In the genomic region with DNA sequence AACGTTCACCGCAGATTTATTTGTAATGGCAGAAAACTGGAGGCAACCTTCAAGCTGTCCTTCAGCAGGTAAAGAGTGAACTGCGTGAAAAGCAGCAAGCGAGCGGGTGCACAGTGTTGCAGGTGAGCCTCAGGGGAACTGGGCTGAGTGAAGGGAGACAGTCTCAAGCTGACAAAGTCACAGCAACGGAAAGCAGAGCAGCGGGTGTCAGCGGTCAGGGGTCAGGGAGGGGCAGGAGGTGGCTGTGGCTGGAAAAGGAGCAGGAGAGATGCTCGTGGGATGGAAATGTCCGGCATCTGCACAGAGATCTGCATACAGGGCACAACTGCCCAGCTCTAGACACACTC, we compare ENCODE assay signal across 11 cellular contexts. TPM values are rescaled to one million over a fixed set of nuclear protein-coding genes. Genes with fewer than 3 reads are reported as not detected.
DNase-seq lines count a peak whose midpoint lies in the region; ATAC-seq and TF ChIP-seq lines count a peak whose summit lies in the region.
"Had no signal": no experiment of that assay in that cellular context is flagged by ENCODE, and none has a peak within 500 bp of the region (broad histone marks: within the 10 kb centered on the region; RNA-seq: fewer than 3 reads in every experiment).

No MANE protein-coding gene starts in this region.

- H3K4me1 ChIP-seq in sigmoid colon = no peaks in the 10 kb centered on the region
- H3K4me1 ChIP-seq in upper lobe of left lung = peaks cover 11 to 25% (median 16%) of the 10 kb centered on the region in 4 donors
- peaks cover 17 to 36% (median 19%) of the 10 kb centered on the region in 3 donors for H3K4me1 ChIP-seq in esophagus squamous epithelium

- no peak for TF ChIP-seq CTCF in sigmoid colon (IDR thresholded peaks at IDR 0.05)
- TF ChIP-seq CTCF in upper lobe of left lung (IDR thresholded peaks at IDR 0.05) = no peak
- no peak for TF ChIP-seq CTCF in esophagus squamous epithelium (IDR thresholded peaks at IDR 0.05)

- H3K9me3 ChIP-seq in sigmoid colon (no peaks in the 10 kb centered on the region), upper lobe of left lung (no peaks in the 10 kb centered on the region), esophagus squamous epithelium (no peaks in the 10 kb centered on the region)
- H3K9me3 ChIP-seq: MG63, pancreas had no signal

- TF ChIP-seq EP300 in sigmoid colon (IDR thresholded peaks at IDR 0.05) (no peak), upper lobe of left lung (IDR thresholded peaks at IDR 0.05) (no peak)

- no peak for TF ChIP-seq POLR2A in sigmoid colon (IDR thresholded peaks at IDR 0.05)
- TF ChIP-seq POLR2A in upper lobe of left lung (IDR thresholded peaks at IDR 0.05) = no peak
- TF ChIP-seq POLR2A in esophagus squamous epithelium (IDR thresholded peaks at IDR 0.05) = no peak

- 35 to 38% methylated on average over 10 of the region's 10 CpGs for WGBS in sigmoid colon, 2 donors
- 53 to 58% methylated on average over 10 of the region's 10 CpGs for WGBS in upper lobe of left lung, 2 donors
- 39 to 44% methylated on average over 10 of the region's 10 CpGs for WGBS in esophagus squamous epithelium, 2 donors

- H3K27me3 ChIP-seq in sigmoid colon = no peaks in the 10 kb centered on the region
- H3K27me3 ChIP-seq in upper lobe of left lung = no peaks in the 10 kb centered on the region
- H3K27me3 ChIP-seq in esophagus squamous epithelium = peaks cover 0 to 7% (median 0%) of the 10 kb centered on the region in 4 donors
- H3K27me3 ChIP-seq: brain microvascular endothelial cell, MG63, pancreas had no signal

- ATAC-seq in upper lobe of left lung (ENCODE audit: low FRiP score in 2 of 2) = no peak
- ATAC-seq: pancreas had no signal

- no peak overlapping the region for H3K4me3 ChIP-seq in sigmoid colon
- H3K4me3 ChIP-seq in upper lobe of left lung = no peak overlapping the region
- no peak overlapping the region for H3K4me3 ChIP-seq in esophagus squamous epithelium
- H3K4me3 ChIP-seq: MG63, pancreas had no signal

- DNase-seq in activated T-cell treated with anti-CD3 and anti-CD28 coated beads for 1 hour (ENCODE audit: low read depth) (peak; percentile 41), activated T-cell treated with anti-CD3 and anti-CD28 coated beads for 4 hours (no peak), NCI-H69 (lab: John Stamatoyannopoulos, UW) (peak; percentile 21), sigmoid colon (peak; percentile 50), upper lobe of left lung (no peak), NCI-H748 (lab: John Stamatoyannopoulos, UW; ENCODE audit: unreplicated experiment) (no peak), esophagus squamous epithelium (lab: John Stamatoyannopoulos, UW) (no peak)
- DNase-seq in activated effector memory CD4-positive, alpha-beta T cell treated with anti-CD3 and anti-CD28 coated beads, Interleukin-2, amount 50 U/mL, for 16 hours = peak; percentile 79
- DNase-seq: brain microvascular endothelial cell, MG63 had no signal

- H3K36me3 ChIP-seq in sigmoid colon (no peaks in the 10 kb centered on the region), upper lobe of left lung (no peaks in the 10 kb centered on the region), esophagus squamous epithelium (no peaks in the 10 kb centered on the region)
- H3K36me3 ChIP-seq: brain microvascular endothelial cell, MG63, pancreas had no signal

- no peak overlapping the region for H3K27ac ChIP-seq in sigmoid colon
- H3K27ac ChIP-seq in upper lobe of left lung = peak overlapping the region in 1 of 4 donors; percentile 1
- H3K27ac ChIP-seq in esophagus squamous epithelium = no peak overlapping the region
- H3K27ac ChIP-seq: brain microvascular endothelial cell, pancreas had no signal

- intact Hi-C loops in sigmoid colon (cut with DNase I) = no loop called here
- intact Hi-C loops in esophagus squamous epithelium (cut with DNase I) = no loop called here

RNA-seq across cellular contexts. Expression of gene RASA3, which starts 8.5 kb away (rescaled TPM):
- total RNA-seq in sigmoid colon (10 to 100 TPM; 15.0 to 22.4 (median 17.8) TPM), upper lobe of left lung (10 to 100 TPM; 11.4 to 52.4 (median 18.4) TPM), esophagus squamous epithelium (1 to 10 TPM; 1.4 to 8.8 (median 3.1) TPM)
- 10 to 100 TPM in 1 of 3 donors, 1 to 10 TPM in 2; 4.2 to 16.9 (median 5.4) TPM for polyA plus RNA-seq in sigmoid colon

RNA-seq across cellular contexts. Expression of gene CFAP97D2, which starts 38.2 kb away (rescaled TPM):
- total RNA-seq in sigmoid colon = not detected
- under 1 TPM in 1 of 3 donors, not detected in 2; 0.04 TPM for polyA plus RNA-seq in sigmoid colon
- total RNA-seq in upper lobe of left lung = 1 to 10 TPM in 1 of 6 donors, under 1 TPM in 2, not detected in 3; 0.67 to 3.6 (median 0.76) TPM
- not detected for total RNA-seq in esophagus squamous epithelium

Comparison
In these comparisons a context has a peak if more than half of its experiments do, and no peak if none do; other contexts are left out.
1. DNase-seq: peak in activated T-cell treated with anti-CD3 and anti-CD28 coated beads for 1 hour (single experiment), NCI-H69 (single experiment), activated effector memory CD4-positive, alpha-beta T cell treated with anti-CD3 and anti-CD28 coated beads, Interleukin-2, amount 50 U/mL, for 16 hours (single experiment) and sigmoid colon (single experiment); none in activated T-cell treated with anti-CD3 and anti-CD28 coated beads for 4 hours (single experiment), upper lobe of left lung (0 of 2), NCI-H748 (single experiment) and esophagus squamous epithelium (single experiment).